8 cellular contexts compared by ENCODE assay signal in genomic region chr17:48816438-48816773, GRCh38. TPM values are rescaled to one million over a fixed set of nuclear protein-coding genes. Genes with fewer than 3 reads are reported as not detected.
DNase-seq lines count a peak whose midpoint lies in the region; ATAC-seq and TF ChIP-seq lines count a peak whose summit lies in the region.

No MANE protein-coding gene starts in this region.

- peaks cover 17% of the 10 kb centered on the region for H3K27me3 ChIP-seq in CD8-positive, alpha-beta T cell (ENCODE audit: insufficient read depth, low read length)
- H3K27me3 ChIP-seq in MM.1S (replicated peaks; ENCODE audit: insufficient read depth, low read length) (peaks cover 29% of the 10 kb centered on the region), ectodermal cell (ENCODE audit: control insufficient read depth, insufficient read depth, low read length, poor library complexity, severe bottlenecking) (peaks cover 23% of the 10 kb centered on the region), neuron (ENCODE audit: insufficient read depth, low read length) (peaks cover 24% of the 10 kb centered on the region)

- H3K9me3 ChIP-seq in CD8-positive, alpha-beta T cell (ENCODE audit: low read length) = no peaks in the 10 kb centered on the region
- no peaks in the 10 kb centered on the region for H3K9me3 ChIP-seq in MM.1S (replicated peaks; ENCODE audit: insufficient read depth, low read length)
- no peaks in the 10 kb centered on the region for H3K9me3 ChIP-seq in ectodermal cell (ENCODE audit: control insufficient read depth, low read length)
- no peaks in the 10 kb centered on the region for H3K9me3 ChIP-seq in neuron (ENCODE audit: low read length)

- DNase-seq in CD8-positive, alpha-beta T cell = no peak
- no peak for DNase-seq in MM.1S
- DNase-seq in dermis blood vessel endothelial cell = no peak

- H3K79me2 ChIP-seq in MM.1S (ENCODE audit: low read length) = no peaks in the 10 kb centered on the region

- 0 out of 2 replicates have a peak, but pooled peaks cover 9% of the 10 kb centered on the region for H3F3A ChIP-seq in MM.1S (ENCODE audit: insufficient read depth, low read length)

- no peak for TF ChIP-seq CTCF in CD8-positive, alpha-beta T cell (IDR thresholded peaks at IDR 0.05)
- no peak for TF ChIP-seq CTCF in MM.1S (IDR thresholded peaks at IDR 0.05; ENCODE audit: low read length)

- intact Hi-C loops in CD8-positive, alpha-beta T cell (cut with DNase I, micrococcal nuclease) = no loop called here

- no peaks in the 10 kb centered on the region for H4K20me1 ChIP-seq in MM.1S (ENCODE audit: insufficient read depth, low read length)

- H3K27me3 Mint-ChIP-seq in CD8-positive, alpha-beta T cell (ENCODE audit: low read depth) = peaks cover 40% of the 10 kb centered on the region

- no peaks in the 10 kb centered on the region for H3K9me2 ChIP-seq in MM.1S (replicated peaks; ENCODE audit: insufficient read depth, low read length)

- H3K4me3 Mint-ChIP-seq in CD8-positive, alpha-beta T cell = peak overlapping the region; percentile 81

- no peak overlapping the region for H3K27ac ChIP-seq in CD8-positive, alpha-beta T cell (ENCODE audit: low read depth, low read length)
- no peak overlapping the region for H3K27ac ChIP-seq in MM.1S (ENCODE audit: low read length)
- H3K27ac ChIP-seq in ectodermal cell (ENCODE audit: insufficient read depth, low read depth, low read length, poor library complexity, severe bottlenecking) = no peak overlapping the region

- H3K9ac ChIP-seq in MM.1S (ENCODE audit: low read length) = no peak overlapping the region

- H3K36me3 Mint-ChIP-seq in CD8-positive, alpha-beta T cell = no peaks in the 10 kb centered on the region

- peaks cover 11% of the 10 kb centered on the region for H3K4me1 ChIP-seq in CD8-positive, alpha-beta T cell (ENCODE audit: insufficient read depth, low read length)
- H3K4me1 ChIP-seq in MM.1S (ENCODE audit: low read length) = no peaks in the 10 kb centered on the region
- H3K4me1 ChIP-seq in ectodermal cell (ENCODE audit: control insufficient read depth, insufficient read depth, low read length) = peaks cover 18% of the 10 kb centered on the region
- peaks cover 24% of the 10 kb centered on the region for H3K4me1 ChIP-seq in neuron (ENCODE audit: insufficient read depth, low read length)

- POLR2A ChIA-PET in CD8-positive, alpha-beta T cell (lab: Charles Lee) = interaction anchor here (1.1 to 1.4 kb wide), 2 partner anchors 14 to 63 kb away, joined by 3 to 7 read pairs; partner anchors contain the start of gene CALCOCO2

- no peak overlapping the region for H3K27ac Mint-ChIP-seq in CD8-positive, alpha-beta T cell

- peak overlapping the region; percentile 79 for H2AFZ ChIP-seq in MM.1S (ENCODE audit: low read length)
- peak overlapping the region; percentile 63 for H2AFZ ChIP-seq in neuron (ENCODE audit: low read depth, low read length)

- ATAC-seq in CD8-positive, alpha-beta T cell = no peak
- ATAC-seq in HG03457 (IDR thresholded peaks at IDR 0.05; ENCODE audit: unreplicated experiment) = no peak
- no peak for ATAC-seq in GM21786 (IDR thresholded peaks at IDR 0.05; ENCODE audit: unreplicated experiment)
- no peak for ATAC-seq in GM18505 (IDR thresholded peaks at IDR 0.05; ENCODE audit: unreplicated experiment)

- H3K4me3 ChIP-seq in CD8-positive, alpha-beta T cell (ENCODE audit: low read depth, low read length) = peak overlapping the region; percentile 66
- H3K4me3 ChIP-seq in MM.1S (ENCODE audit: low read length) (peak overlapping the region; percentile 62), ectodermal cell (ENCODE audit: insufficient read depth, low read depth, low read length) (peak overlapping the region; percentile 62), neuron (ENCODE audit: low read length) (peak overlapping the region; percentile 39)

- no peaks in the 10 kb centered on the region for H3K36me3 ChIP-seq in CD8-positive, alpha-beta T cell (ENCODE audit: insufficient read depth, low read length)
- H3K36me3 ChIP-seq in MM.1S (replicated peaks; ENCODE audit: insufficient read depth, low read length) (no peaks in the 10 kb centered on the region), ectodermal cell (ENCODE audit: control insufficient read depth, insufficient read depth, low read length) (no peaks in the 10 kb centered on the region), neuron (ENCODE audit: insufficient read depth, low read length) (no peaks in the 10 kb centered on the region)

- CTCF ChIA-PET in CD8-positive, alpha-beta T cell (lab: Charles Lee) = interaction anchor here (1.2 to 19.5 kb wide), 7 partner anchors 8 to 138 kb away, joined by 3 to 706 read pairs (median 6); partner anchors contain the start of gene ATP5MC1

- H3K9me3 Mint-ChIP-seq in CD8-positive, alpha-beta T cell = no peaks in the 10 kb centered on the region

- H3K4me2 ChIP-seq in MM.1S (ENCODE audit: low read depth, low read length) = peak overlapping the region; percentile 84; the same call in 1 of the 2 replicates

- no peak for TF ChIP-seq POLR2A in GM18505 (IDR thresholded peaks at IDR 0.05; ENCODE audit: borderline replicate concordance, extremely low read depth, insufficient read depth, insufficient read length)

- H3K4me1 Mint-ChIP-seq in CD8-positive, alpha-beta T cell (ENCODE audit: low read depth) = peaks cover 11% of the 10 kb centered on the region

- WGBS in ectodermal cell, 2 experiments = 5 to 6% methylated on average over 7 of the region's 7 CpGs

RNA-seq across cellular contexts. Expression of gene TTLL6, which starts 0.6 kb away (rescaled TPM):
- total RNA-seq in CD8-positive, alpha-beta T cell = not detected
- polyA plus RNA-seq in ectodermal cell (2013, experiment 1 of 4) = 2.6 TPM
- 4.0 TPM for polyA plus RNA-seq in ectodermal cell (2013, experiment 2 of 4)
- polyA plus RNA-seq in ectodermal cell (2013, experiment 3 of 4) = 3.2 TPM
- polyA plus RNA-seq in ectodermal cell (2013, experiment 4 of 4) = 3.7 TPM
- total RNA-seq in dermis blood vessel endothelial cell = not detected in 2 replicates

RNA-seq across cellular contexts. Expression of gene CALCOCO2, which starts 14.4 kb away (rescaled TPM):
- 100 to 1,000 TPM; 112 to 121 TPM for total RNA-seq in CD8-positive, alpha-beta T cell
- 37.9 TPM for polyA plus RNA-seq in ectodermal cell (2013, experiment 1 of 4)
- polyA plus RNA-seq in ectodermal cell (2013, experiment 2 of 4) = 49.1 TPM
- 38.2 TPM for polyA plus RNA-seq in ectodermal cell (2013, experiment 3 of 4)
- 45.0 TPM for polyA plus RNA-seq in ectodermal cell (2013, experiment 4 of 4)
- total RNA-seq in dermis blood vessel endothelial cell = 50.2 and 78.3 TPM in 2 replicates
